Comparison of ENCODE assay signal across 15 cellular contexts in genomic region chr5:138937392-138938387, GRCh38.
DNase-seq lines count a peak whose midpoint lies in the region; ATAC-seq, FAIRE-seq and TF ChIP-seq lines count a peak whose summit lies in the region.
"Had no signal": no experiment of that assay in that cellular context is flagged by ENCODE, and none has a peak within 500 bp of the region (broad histone marks: within the 10 kb centered on the region; RNA-seq: fewer than 3 reads in every experiment).

No MANE protein-coding gene starts in this region.

- in situ Hi-C loops in Panc1 (cut with HindIII; ENCODE audit: low pct_unique_long_range_greater_than_20kb, low sequenced_read_pairs) = no loop called here

- H3K23ac ChIP-seq in neuronal stem cell (ENCODE audit: low read depth, low read length, poor library complexity) = peak overlapping the region; percentile 83

- no peak overlapping the region for H3K4ac ChIP-seq in neuronal stem cell (ENCODE audit: low read length)

- DNase-seq in GM12891 (ENCODE audit: insufficient read length, low spot score) (no peak), Panc1 (ENCODE audit: low read depth, low spot score) (no peak), Right ventricle myocardium superior (no peak), neuronal stem cell (ENCODE audit: low spot score) (no peak), frontal cortex (ENCODE audit: low spot score in 2 of 2) (no peak), iPS-NIHi7 (ENCODE audit: extremely low spot score) (no peak), ovary (no peak), mucosa of gallbladder (ENCODE audit: low spot score) (no peak)
- DNase-seq: activated CD4-positive, alpha-beta T cell treated with anti-CD3 and anti-CD28 coated beads for 4 hours; DMS 273 treated with DMSO at 0.1 percent for 48 hours; NCI-H2171; SHP77; stimulated activated naive CD4-positive, alpha-beta T cell had no signal

- no peak overlapping the region for H4K91ac ChIP-seq in neuronal stem cell (ENCODE audit: low read depth, low read length, poor library complexity)

- H3K36me3 ChIP-seq in Panc1 (ENCODE audit: control insufficient read depth, insufficient read depth, low read length) (peaks cover 3% of the 10 kb centered on the region; the same call in 1 of the 2 replicates), neuronal stem cell (replicated peaks in 1 of 2; ENCODE audit: control insufficient read depth in 2 of 2, insufficient read depth in 2 of 2, low read length in 2 of 2) (peaks cover 23 to 58% of the 10 kb centered on the region in 2 donors), ovary (no peaks in the 10 kb centered on the region)

- no peak overlapping the region for H2BK120ac ChIP-seq in neuronal stem cell (ENCODE audit: low read depth, low read length)

- CTCF ChIA-PET in Panc1 (lab: Charles Lee) = no interaction called here

- TF ChIP-seq EP300 in ovary (IDR thresholded peaks at IDR 0.05) = no peak

- H4K8ac ChIP-seq in neuronal stem cell (ENCODE audit: low read depth, low read length) = peak overlapping the region; percentile 99

- H3K4me3 ChIP-seq in Panc1 (ENCODE audit: low read depth in 2 of 2, low read length in 2 of 2) (no peak overlapping the region), neuronal stem cell (ENCODE audit: low read length in 2 of 2) (peak overlapping the region in 1 of 2 donors; percentile 13), ovary (no peak overlapping the region)

- no peak; the same call in 1 of the 2 replicates for TF ChIP-seq POLR2A in GM12891 (IDR thresholded peaks at IDR 0.05; ENCODE audit: low read depth, low read length)
- no peak for TF ChIP-seq POLR2A in ovary (IDR thresholded peaks at IDR 0.05)

- no CpG with 5 or more reads among the region's 25 CpGs for WGBS in neuronal stem cell (ENCODE audit: extremely low coverage in 2 of 2, insufficient read length in 2 of 2, insufficient replicate concordance in 1 of 2), 2 donors
- WGBS in ovary, 3 donors = 83 to 86% (median 84%) methylated on average over 23 to 25 of the region's 25 CpGs

- no peak overlapping the region for H3K27ac ChIP-seq in Panc1 (ENCODE audit: low read length)
- no peak overlapping the region for H3K27ac ChIP-seq in neuronal stem cell (replicated peaks; ENCODE audit: low read length)
- no peak overlapping the region for H3K27ac ChIP-seq in ovary
- H3K27ac ChIP-seq: epithelial cell of prostate had no signal

- intact Hi-C loops in Panc1 (cut with micrococcal nuclease; ENCODE audit: unreplicated experiment) = loop anchor here (10.0 kb wide), 1 partner anchor 327 kb away; no protein-coding TSS in a partner anchor
- intact Hi-C loops in Right ventricle myocardium superior (cut with DNase I) = no loop called here
- intact Hi-C loops in ovary (cut with DNase I) = no loop called here

- H2BK12ac ChIP-seq in neuronal stem cell (ENCODE audit: low read length) = no peak overlapping the region

- peak overlapping the region; percentile 79 for H3K14ac ChIP-seq in neuronal stem cell (ENCODE audit: low read length)

- H3K27me3 ChIP-seq in Panc1 (ENCODE audit: control insufficient read depth, insufficient read depth, low read length) (no peaks in the 10 kb centered on the region), neuronal stem cell (ENCODE audit: control insufficient read depth in 3 of 3, insufficient read depth in 3 of 3, low read depth in 1 of 3, low read length in 3 of 3) (no peaks in the 10 kb centered on the region), ovary (no peaks in the 10 kb centered on the region)

- POLR2A ChIA-PET in Panc1 (lab: Charles Lee) = no interaction called here

- no peak overlapping the region for H2BK15ac ChIP-seq in neuronal stem cell (ENCODE audit: low read length)

- H3K9ac ChIP-seq in neuronal stem cell (ENCODE audit: low read depth, low read length, poor library complexity) = peak overlapping the region; percentile 71

- BruUV-seq in Panc1 (replicated peaks; lab: Mats Ljungman, UMichigan) = no TSS peak

- H3K9me3 ChIP-seq in Panc1 (ENCODE audit: control insufficient read depth, insufficient read depth, low read depth, low read length) (no peaks in the 10 kb centered on the region), neuronal stem cell (replicated peaks in 1 of 2; ENCODE audit: control insufficient read depth in 2 of 2, insufficient read depth in 1 of 2, low read depth in 1 of 2, low read length in 2 of 2) (peaks cover 0 to 5% of the 10 kb centered on the region in 2 donors), ovary (no peaks in the 10 kb centered on the region)

- H2BK5ac ChIP-seq in neuronal stem cell (ENCODE audit: low read length) = peak overlapping the region; percentile 62

- FAIRE-seq in GM12891 (lab: Jason Lieb, UNC) (no peak), frontal cortex (lab: Jason Lieb, UNC) (no peak)
- FAIRE-seq: colon had no signal

- H3K18ac ChIP-seq in neuronal stem cell (ENCODE audit: low read length) = peak overlapping the region; percentile 70

- TF ChIP-seq CTCF in Panc1 (IDR thresholded peaks at IDR 0.05) = no peak
- TF ChIP-seq CTCF in ovary (IDR thresholded peaks at IDR 0.05) = no peak

- no peak overlapping the region for H2AFZ ChIP-seq in neuronal stem cell (ENCODE audit: low read length)

- H2AK5ac ChIP-seq in neuronal stem cell (ENCODE audit: low read depth, low read length) = peak overlapping the region; percentile 6

- peak; percentile 43 for ATAC-seq in Panc1
- ATAC-seq in Right ventricle myocardium superior (ENCODE audit: poor library complexity) = peak; percentile 17

- no peak overlapping the region for H3K4me2 ChIP-seq in neuronal stem cell (ENCODE audit: insufficient read depth, low read length, poor library complexity, severe bottlenecking)

- H3K79me1 ChIP-seq in neuronal stem cell (ENCODE audit: low read depth, low read length) = no peaks in the 10 kb centered on the region

- no peaks in the 10 kb centered on the region for H3K4me1 ChIP-seq in Panc1 (ENCODE audit: control insufficient read depth, insufficient read depth, low read length)
- H3K4me1 ChIP-seq in neuronal stem cell (ENCODE audit: control insufficient read depth in 2 of 2, insufficient read depth in 1 of 2, low read depth in 1 of 2, low read length in 2 of 2) = peaks cover 0 to 6% of the 10 kb centered on the region in 2 donors
- H3K4me1 ChIP-seq in ovary (ENCODE audit: insufficient read depth) = no peaks in the 10 kb centered on the region

TF ChIP-seq in GM12891, 5 proteins besides CTCF, POLR2A, EP300 and RAD21:
- TF ChIP-seq TAF1 (IDR thresholded peaks at IDR 0.05; ENCODE audit: low read depth, low read length) (no peak), POU2F2 (IDR thresholded peaks at IDR 0.05; ENCODE audit: low read depth, low read length) (no peak), POLR2AphosphoS5 (IDR thresholded peaks at IDR 0.05; ENCODE audit: low read depth, low read length) (peak; percentile 46)
